Comparison of ENCODE assay signal across 16 cellular contexts in genomic region chr1:221823149-221823548, GRCh38.
DNase-seq lines count a peak whose midpoint lies in the region; ATAC-seq, FAIRE-seq and TF ChIP-seq lines count a peak whose summit lies in the region.
"Had no signal": no experiment of that assay in that cellular context is flagged by ENCODE, and none has a peak within 500 bp of the region (broad histone marks: within the 10 kb centered on the region; RNA-seq: fewer than 3 reads in every experiment).

No MANE protein-coding gene starts in this region.

- peaks cover 2 to 10% of the 10 kb centered on the region in 2 experiments; a peak in 4 of 5 replicates for H3K9me3 Mint-ChIP-seq in H9
- H3K9me3 Mint-ChIP-seq in CD4-positive, alpha-beta memory T cell = no peaks in the 10 kb centered on the region

- no peak overlapping the region for H3T11ph ChIP-seq in H9 (ENCODE audit: low read length)

- H4K8ac ChIP-seq in H9 (replicated peaks; ENCODE audit: insufficient read length, low read depth, low read length) = no peak overlapping the region

- DNase-seq in esophagus muscularis mucosa (ENCODE audit: extremely low spot score) (peak; percentile 34), stomach (no peak), H9 (no peak), kidney (no peak)
- no peak for DNase-seq in CD4-positive, alpha-beta memory T cell
- DNase-seq: activated CD8-positive, alpha-beta T cell treated with anti-CD3 and anti-CD28 coated beads for 36 hours; amniotic stem cell; effector memory CD4-positive, alpha-beta T cell; NCI-H1048; posterior cingulate gyrus; stimulated activated CD4-positive, alpha-beta T cell treated with anti-CD3 and anti-CD28 coated beads, Interleukin-4, amount 100 ng/mL, for 4 hours had no signal

- H4K91ac ChIP-seq in H9 (ENCODE audit: insufficient read length, low read depth, low read length) = no peak overlapping the region

- H4K20me1 ChIP-seq in H9 (ENCODE audit: control insufficient read depth, insufficient read depth, insufficient read length) = no peaks in the 10 kb centered on the region

- no peaks in the 10 kb centered on the region for H3K79me2 ChIP-seq in H9 (ENCODE audit: insufficient read depth, low read length)

- no peaks in the 10 kb centered on the region for H3K23me2 ChIP-seq in H9 (ENCODE audit: insufficient read length, low read depth, low read length, poor library complexity, severe bottlenecking)

- ATAC-seq in GM18907 (IDR thresholded peaks at IDR 0.05; ENCODE audit: unreplicated experiment) (peak; percentile 86), GM21529 (IDR thresholded peaks at IDR 0.05; ENCODE audit: unreplicated experiment) (peak; percentile 84), HG03097 (IDR thresholded peaks at IDR 0.05; ENCODE audit: low FRiP score, unreplicated experiment) (peak; percentile 73)

- H3K27ac Mint-ChIP-seq in H9 = no peak overlapping the region
- peak overlapping the region in 1 of 7 donors; percentile 83 for H3K27ac Mint-ChIP-seq in CD4-positive, alpha-beta memory T cell
- H3K27ac Mint-ChIP-seq: activated CD8-positive, alpha-beta T cell treated with anti-CD3 and anti-CD28 coated beads for 36 hours had no signal

- H3K9ac ChIP-seq in H9 (ENCODE audit: extremely low read depth, insufficient read length, low read length) (no peak overlapping the region), kidney (ENCODE audit: low read length in 2 of 2) (no peak overlapping the region)

- no peaks in the 10 kb centered on the region for H3K4me1 ChIP-seq in esophagus muscularis mucosa
- H3K4me1 ChIP-seq in stomach = peaks cover 0 to 4% (median 0%) of the 10 kb centered on the region in 4 donors
- H3K4me1 ChIP-seq in H9 (ENCODE audit: insufficient read depth, low read length) = no peaks in the 10 kb centered on the region; the same call in 1 of the 2 replicates
- no peaks in the 10 kb centered on the region for H3K4me1 ChIP-seq in kidney (ENCODE audit: control insufficient read depth in 1 of 2, insufficient read depth in 1 of 2, low read depth in 1 of 2, low read length in 2 of 2)
- H3K4me1 ChIP-seq in CD4-positive, alpha-beta memory T cell (ENCODE audit: insufficient read depth, low read length) = peaks cover 14% of the 10 kb centered on the region

- H4K5ac ChIP-seq in H9 (ENCODE audit: insufficient read length, low read depth, low read length) = no peak overlapping the region

- H3K4me1 Mint-ChIP-seq in H9 = peaks cover 12 to 14% of the 10 kb centered on the region in 2 experiments
- H3K4me1 Mint-ChIP-seq in CD4-positive, alpha-beta memory T cell = peaks cover 12 to 34% (median 19%) of the 10 kb centered on the region in 4 donors

- no peak for TF ChIP-seq EP300 in esophagus muscularis mucosa (IDR thresholded peaks at IDR 0.05)
- no peak for TF ChIP-seq EP300 in stomach (IDR thresholded peaks at IDR 0.05)

- no peaks in the 10 kb centered on the region for H3K27me3 ChIP-seq in esophagus muscularis mucosa
- H3K27me3 ChIP-seq in stomach = no peaks in the 10 kb centered on the region
- no peaks in the 10 kb centered on the region for H3K27me3 ChIP-seq in H9 (ENCODE audit: insufficient read depth, low read length)
- H3K27me3 ChIP-seq in CD4-positive, alpha-beta memory T cell (ENCODE audit: insufficient read depth, low read length) = no peaks in the 10 kb centered on the region
- H3K27me3 ChIP-seq: suprapubic skin had no signal

- H2AK5ac ChIP-seq in H9 (ENCODE audit: insufficient read length, low read length) = no peak overlapping the region

- H3K27ac ChIP-seq in esophagus muscularis mucosa (replicated peaks in 1 of 4) = no peak overlapping the region
- no peak overlapping the region for H3K27ac ChIP-seq in stomach
- no peak overlapping the region for H3K27ac ChIP-seq in H9 (ENCODE audit: insufficient read length, low read depth, low read length)
- no peak overlapping the region for H3K27ac ChIP-seq in kidney (ENCODE audit: low read depth in 2 of 2, low read length in 2 of 2)
- H3K27ac ChIP-seq in CD4-positive, alpha-beta memory T cell (ENCODE audit: low read depth, low read length) = no peak overlapping the region
- H3K27ac ChIP-seq: suprapubic skin had no signal

- TF ChIP-seq POLR2A in esophagus muscularis mucosa (IDR thresholded peaks at IDR 0.05; ENCODE audit: low read depth) (no peak), stomach (IDR thresholded peaks at IDR 0.05) (no peak)

- no peak overlapping the region for H3K18ac ChIP-seq in H9 (ENCODE audit: insufficient read length, low read depth, low read length)

- H2BK20ac ChIP-seq in H9 (ENCODE audit: low read depth, low read length, poor library complexity, severe bottlenecking) = no peak overlapping the region

- H2AFZ ChIP-seq in H9 (ENCODE audit: low read length) = no peak overlapping the region

- no peak for TF ChIP-seq CTCF in esophagus muscularis mucosa (IDR thresholded peaks at IDR 0.05)
- no peak for TF ChIP-seq CTCF in stomach (IDR thresholded peaks at IDR 0.05)
- no peak for TF ChIP-seq CTCF in H9 (conservative IDR thresholded peaks at IDR 0.05)
- TF ChIP-seq CTCF in kidney (IDR thresholded peaks at IDR 0.05; ENCODE audit: borderline replicate concordance, extremely low read depth, insufficient read depth) = no peak

- no peak overlapping the region for H3K4ac ChIP-seq in H9 (ENCODE audit: low read depth, low read length)

- H3K36me3 ChIP-seq in esophagus muscularis mucosa (no peaks in the 10 kb centered on the region), stomach (no peaks in the 10 kb centered on the region), kidney (ENCODE audit: control insufficient read depth in 1 of 2, insufficient read depth in 2 of 2, low read length in 2 of 2) (no peaks in the 10 kb centered on the region)
- no peaks in the 10 kb centered on the region for H3K36me3 ChIP-seq in CD4-positive, alpha-beta memory T cell (ENCODE audit: insufficient read depth, low read length)
- H3K36me3 ChIP-seq: suprapubic skin had no signal

- no peak overlapping the region for H3K4me3 Mint-ChIP-seq in H9
- H3K4me3 Mint-ChIP-seq in CD4-positive, alpha-beta memory T cell = no peak overlapping the region
- H3K4me3 Mint-ChIP-seq: activated CD8-positive, alpha-beta T cell treated with anti-CD3 and anti-CD28 coated beads for 36 hours had no signal

- H2BK5ac ChIP-seq in H9 (ENCODE audit: insufficient read length, low read length) = no peak overlapping the region

- FAIRE-seq in kidney (lab: Jason Lieb, UNC) = no peak

- H3K4me3 ChIP-seq in esophagus muscularis mucosa = no peak overlapping the region
- no peak overlapping the region for H3K4me3 ChIP-seq in stomach
- H3K4me3 ChIP-seq in kidney (ENCODE audit: low read length in 2 of 2) = no peak overlapping the region
- no peak overlapping the region for H3K4me3 ChIP-seq in CD4-positive, alpha-beta memory T cell (ENCODE audit: low read length in 2 of 2)
- H3K4me3 ChIP-seq: lung, suprapubic skin had no signal

- H3K14ac ChIP-seq in H9 (ENCODE audit: insufficient read depth, low read length) = no peak overlapping the region

- H3K56ac ChIP-seq in H9 (ENCODE audit: insufficient read length, low read depth, low read length) = no peak overlapping the region

- CTCF ChIA-PET in CD4-positive, alpha-beta memory T cell (lab: Charles Lee; ENCODE audit: partially characterized antibody) = no interaction called here

- H3K27me3 Mint-ChIP-seq in H9 (ENCODE audit: low read depth) = peaks cover 6% of the 10 kb centered on the region; the same call in 1 of the 2 replicates
- no peaks in the 10 kb centered on the region for H3K27me3 Mint-ChIP-seq in CD4-positive, alpha-beta memory T cell
- H3K27me3 Mint-ChIP-seq: activated CD8-positive, alpha-beta T cell treated with anti-CD3 and anti-CD28 coated beads for 36 hours had no signal

- no peak overlapping the region for H3K23ac ChIP-seq in H9 (ENCODE audit: insufficient read length, low read depth, low read length)

- peaks cover 0 to 12% (median 2%) of the 10 kb centered on the region in 3 experiments; a peak in 3 of 7 replicates for H3K36me3 Mint-ChIP-seq in H9 (ENCODE audit: insufficient read depth in 1 of 3, low read depth in 3 of 3)
- no peaks in the 10 kb centered on the region for H3K36me3 Mint-ChIP-seq in CD4-positive, alpha-beta memory T cell

- H3K9me3 ChIP-seq in esophagus muscularis mucosa (no peaks in the 10 kb centered on the region), stomach (no peaks in the 10 kb centered on the region), H9 (ENCODE audit: control insufficient read depth, low read depth, low read length) (no peaks in the 10 kb centered on the region), kidney (ENCODE audit: control insufficient read depth in 1 of 2, low read length in 2 of 2) (no peaks in the 10 kb centered on the region)
- H3K9me3 ChIP-seq in CD4-positive, alpha-beta memory T cell (ENCODE audit: control insufficient read depth in 1 of 2, low read length in 2 of 2) = no peaks in the 10 kb centered on the region
- H3K9me3 ChIP-seq: suprapubic skin had no signal

- no peak overlapping the region for H2BK120ac ChIP-seq in H9 (ENCODE audit: low read depth, low read length, poor library complexity, severe bottlenecking)

- WGBS in esophagus muscularis mucosa = 86% methylated on average over 4 of the region's 4 CpGs
- 74 to 88% (median 75%) methylated on average over 4 of the region's 4 CpGs for WGBS in stomach, 5 donors
- WGBS in H9 (ENCODE audit: extremely low coverage, insufficient read length, low lambda C conversion rate) = no CpG with 5 or more reads among the region's 4 CpGs

- no peak overlapping the region for H2BK15ac ChIP-seq in H9 (ENCODE audit: low read depth, low read length)

- POLR2A ChIA-PET in CD4-positive, alpha-beta memory T cell (lab: Charles Lee; ENCODE audit: partially characterized antibody) = no interaction called here

- no peak overlapping the region for H2BK12ac ChIP-seq in H9 (ENCODE audit: insufficient read length, low read depth, low read length)

- H3K4me2 ChIP-seq in H9 (ENCODE audit: insufficient read depth, insufficient read length, low read length) = no peak overlapping the region

- H3K79me1 ChIP-seq in H9 (ENCODE audit: insufficient read depth, low read depth, low read length, poor library complexity, severe bottlenecking) = no peaks in the 10 kb centered on the region

- intact Hi-C loops in esophagus muscularis mucosa (cut with DNase I) = no loop called here
- intact Hi-C loops in stomach (cut with DNase I; ENCODE audit: low total_unique reads) = no loop called here
- intact Hi-C loops in kidney (cut with DNase I) = no loop called here
- intact Hi-C loops in CD4-positive, alpha-beta memory T cell (cut with micrococcal nuclease) = no loop called here
